In genomic region chr18:63017977-63018376, GRCh38 we compare ENCODE assay signal across 25 cellular contexts.
"Had no signal": no experiment of that assay in that cellular context is flagged by ENCODE, and none has a peak within 500 bp of the region (broad histone marks: within the 10 kb centered on the region; RNA-seq: fewer than 3 reads in every experiment).

No MANE protein-coding gene starts in this region.

- H3K4me3 ChIP-seq: colonic mucosa, coronary artery, dorsolateral prefrontal cortex, esophagus muscularis mucosa, esophagus squamous epithelium, gastrocnemius medialis, gastroesophageal sphincter, heart left ventricle, heart right ventricle had no signal

- H3K27ac Mint-ChIP-seq: dendritic cell treated with granulocyte-macrophage colony-stimulating factor and Interleukin-4, amounts not matched to agents 40 ng/mL and 50 ng/mL, for 4 days; effector memory CD8-positive, alpha-beta T cell; endodermal cell had no signal

- H3K27me3 Mint-ChIP-seq: dendritic cell treated with granulocyte-macrophage colony-stimulating factor and Interleukin-4, amounts not matched to agents 40 ng/mL and 50 ng/mL, for 4 days had no signal

- DNase-seq: colonic mucosa; cortex of kidney; dermis blood vessel endothelial cell; dorsolateral prefrontal cortex; effector CD4-positive, alpha-beta T cell; effector CD8-positive, alpha-beta T cell; effector memory CD4-positive, alpha-beta T cell; effector memory CD8-positive, alpha-beta T cell; endodermal cell; erythroblast; esophagus squamous epithelium; foreskin fibroblast; foreskin keratinocyte; foreskin melanocyte; gastrocnemius medialis; glutamatergic neuron; head of caudate nucleus; heart left ventricle; heart right ventricle had no signal

- H3K36me3 ChIP-seq: colonic mucosa, esophagus muscularis mucosa, esophagus squamous epithelium, gastrocnemius medialis, gastroesophageal sphincter, heart left ventricle, heart right ventricle had no signal

- H3K27ac ChIP-seq: colonic mucosa, coronary artery, dorsolateral prefrontal cortex, epithelial cell of prostate, esophagus muscularis mucosa, esophagus squamous epithelium, foreskin keratinocyte, gastrocnemius medialis, gastroesophageal sphincter, heart left ventricle, heart right ventricle had no signal

- H3K27me3 ChIP-seq: colonic mucosa, esophagus muscularis mucosa, gastrocnemius medialis had no signal

- H3K9me3 ChIP-seq: colonic mucosa, gastrocnemius medialis, gastroesophageal sphincter had no signal

- H3K4me3 Mint-ChIP-seq: dendritic cell treated with granulocyte-macrophage colony-stimulating factor and Interleukin-4, amounts not matched to agents 40 ng/mL and 50 ng/mL, for 4 days; effector memory CD8-positive, alpha-beta T cell; endodermal cell had no signal

- H3K4me1 ChIP-seq: colonic mucosa, esophagus muscularis mucosa, esophagus squamous epithelium, foreskin keratinocyte, gastrocnemius medialis, gastroesophageal sphincter, heart left ventricle had no signal

- ATAC-seq: effector memory CD8-positive, alpha-beta T cell; esophagus mucosa; foreskin keratinocyte; gastrocnemius medialis; gastroesophageal sphincter; heart left ventricle; heart right ventricle had no signal
